In genomic region chr11:116788534-116788933, GRCh38 we compare ENCODE assay signal across 9 cellular contexts. TPM values are rescaled to one million over a fixed set of nuclear protein-coding genes. Genes with fewer than 3 reads are reported as not detected.
DNase-seq lines count a peak whose midpoint lies in the region; ATAC-seq and TF ChIP-seq lines count a peak whose summit lies in the region.
"Had no signal": no experiment of that assay in that cellular context is flagged by ENCODE, and none has a peak within 500 bp of the region (broad histone marks: within the 10 kb centered on the region; RNA-seq: fewer than 3 reads in every experiment).

No MANE protein-coding gene starts in this region.

- peaks cover 44 to 56% (median 56%) of the 10 kb centered on the region in 3 donors for H3K4me1 Mint-ChIP-seq in T-cell

- TF ChIP-seq CTCF in fibroblast of pulmonary artery (IDR thresholded peaks at IDR 0.05; ENCODE audit: low read length, missing control alignments): no peak
- no peak for TF ChIP-seq CTCF in retinal pigment epithelial cell (conservative IDR thresholded peaks at IDR 0.05; ENCODE audit: low read depth, low read length)

- peak overlapping the region; percentile 82 to 97 (median 93) for H3K4me3 Mint-ChIP-seq in T-cell

- ATAC-seq in T-cell (replicated peaks in 1 of 4) (no peak), HG03432 (IDR thresholded peaks at IDR 0.05; ENCODE audit: unreplicated experiment) (no peak)

- H3K9me3 Mint-ChIP-seq in T-cell: no peaks in the 10 kb centered on the region

- peak overlapping the region; percentile 94 to 96 for H3K27ac Mint-ChIP-seq in T-cell

- POLR2A ChIA-PET in T-cell (lab: Charles Lee): interaction anchor here (0.6 to 1.8 kb wide), 7 partner anchors 15 to 539 kb away, joined by 3 to 6 read pairs (median 3); partner anchors contain the start of genes PAFAH1B2 (in 2 of the 2) and CEP164 (in 1 of the 2)

- H3K4me3 ChIP-seq in GM08714 (ENCODE audit: low read length) (peak overlapping the region; percentile 84; the same call in 1 of the 2 replicates), fibroblast of pulmonary artery (replicated peaks; ENCODE audit: low read depth, low read length) (peak overlapping the region; percentile 72), retinal pigment epithelial cell (ENCODE audit: low read length) (peak overlapping the region; percentile 93)

- DNase-seq in T-cell (no peak), fibroblast of pulmonary artery (ENCODE audit: low read depth) (no peak), retinal pigment epithelial cell (ENCODE audit: low read depth) (no peak), COLO829 (ENCODE audit: low spot score) (no peak), globus pallidus (ENCODE audit: low spot score) (no peak)
- no peak for DNase-seq in stimulated activated naive CD4-positive, alpha-beta T cell (lab: John Stamatoyannopoulos, UW)

- no peaks in the 10 kb centered on the region for H3K27me3 Mint-ChIP-seq in T-cell

- CTCF ChIA-PET in T-cell (lab: Charles Lee): interaction anchor here (0.6 to 2.3 kb wide), 6 partner anchors 25 to 356 kb away, joined by 3 to 14 read pairs (median 4); partner anchors contain the start of gene PAFAH1B2 (in 1 of the 2)

- H3K36me3 Mint-ChIP-seq in T-cell: peaks cover 32% of the 10 kb centered on the region

RNA-seq across cellular contexts. Expression of gene ZPR1, which starts 0.7 kb away (rescaled TPM):
- 100 to 1,000 TPM in 2 of 5 donors, 10 to 100 TPM in 3; 57.8 to 113 (median 62.2) TPM for total RNA-seq in T-cell

RNA-seq across cellular contexts. Expression of gene APOA5, which starts 3.1 kb away (rescaled TPM):
- under 1 TPM in 2 of 5 donors, not detected in 3; 0.19 to 0.85 TPM for total RNA-seq in T-cell
- total RNA-seq: pulmonary artery endothelial cell had no signal

RNA-seq across cellular contexts. Expression of gene BUD13, which starts 15.7 kb away (rescaled TPM):
- total RNA-seq in T-cell: 10 to 100 TPM in 4 of 5 donors, 1 to 10 TPM in 1; 9.8 to 23.0 (median 20.5) TPM

RNA-seq across cellular contexts. Expression of gene APOA4, which starts 34.6 kb away (rescaled TPM):
- not detected for total RNA-seq in T-cell
- total RNA-seq: pulmonary artery endothelial cell had no signal

RNA-seq across cellular contexts. Expression of gene APOC3, which starts 41.2 kb away (rescaled TPM):
- total RNA-seq in T-cell: 1 to 10 TPM in 3 of 5 donors, not detected in 2; 3.3 to 4.1 (median 3.7) TPM
- total RNA-seq: pulmonary artery endothelial cell had no signal
